ENCODE assay signal across 26 cellular contexts in the genomic region with DNA sequence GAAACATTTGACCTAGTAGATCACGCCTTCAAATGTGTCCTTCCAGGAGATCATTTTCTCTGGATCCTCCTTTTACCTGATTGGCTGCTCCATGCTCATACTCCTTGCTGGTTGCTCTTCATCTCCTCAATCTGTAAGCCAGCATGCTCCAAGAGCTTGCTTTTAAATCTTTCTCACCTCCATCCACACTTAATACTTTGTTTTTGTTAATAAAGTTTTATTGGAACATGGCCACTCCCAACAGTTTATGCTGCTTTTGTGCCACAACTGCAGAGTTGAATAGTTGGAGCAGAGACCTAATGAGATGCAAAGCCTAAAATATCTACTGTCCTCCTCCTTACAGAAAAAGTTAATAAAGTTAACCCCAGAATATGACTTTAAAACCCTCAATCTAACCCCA. TPM values are rescaled to one million over a fixed set of nuclear protein-coding genes. Genes with fewer than 3 reads are reported as not detected.
DNase-seq lines count a peak whose midpoint lies in the region; ATAC-seq, FAIRE-seq and TF ChIP-seq lines count a peak whose summit lies in the region.
"Had no signal": no experiment of that assay in that cellular context is flagged by ENCODE, and none has a peak within 500 bp of the region (broad histone marks: within the 10 kb centered on the region; RNA-seq: fewer than 3 reads in every experiment).

No MANE protein-coding gene starts in this region.

- DNase-seq in HepG2 (ENCODE audit: low spot score) (no peak), right lobe of liver (no peak), K562 (ENCODE audit: extremely low read depth in 1 of 4, low spot score in 3 of 4) (no peak), cerebellar cortex (ENCODE audit: low spot score) (no peak), activated gamma-delta T cell treated with Interleukin-2 at 50 U/mL for 16 hours (no peak)
- DNase-seq: AML-193; Caco-2; Calu3; CD4-positive, alpha-beta T cell; CD8-positive, alpha-beta T cell; DMS 273 treated with DMSO at 0.1 percent for 48 hours; DMS153; DMS53; DMS79; DND-41; EL; GDM1 had no signal

- intact Hi-C loops in HepG2 (cut with micrococcal nuclease; ENCODE audit: unreplicated experiment) (no loop called here), right lobe of liver (cut with DNase I) (no loop called here), K562 (cut with micrococcal nuclease) (no loop called here)

- H3K36me3 ChIP-seq in HepG2 (replicated peaks in 1 of 2; ENCODE audit: control insufficient read depth in 1 of 2, insufficient read depth in 2 of 2, low read length in 2 of 2): peaks cover 4 to 27% of the 10 kb centered on the region in 2 experiments; a peak in 3 of 5 replicates
- H3K36me3 ChIP-seq in right lobe of liver: no peaks in the 10 kb centered on the region
- no peaks in the 10 kb centered on the region for H3K36me3 ChIP-seq in K562 (ENCODE audit: control insufficient read depth, insufficient read depth, low read length)
- H3K36me3 ChIP-seq: BLaER1 treated with 17β-estradiol and CSF1 and Interleukin-3, amounts not matched to agents 10 nM and 100 nM had no signal

- H3K4me1 ChIP-seq in HepG2 (ENCODE audit: insufficient read depth, low read length) (peaks cover 14% of the 10 kb centered on the region), right lobe of liver (no peaks in the 10 kb centered on the region), K562 (replicated peaks in 1 of 2; ENCODE audit: control insufficient read depth in 2 of 2, insufficient read depth in 2 of 2, low read length in 2 of 2) (no peaks in the 10 kb centered on the region)
- H3K4me1 ChIP-seq: A549, Caco-2 had no signal

- H3K27me3 ChIP-seq in HepG2 (ENCODE audit: control insufficient read depth in 1 of 2, insufficient read depth in 2 of 2, low read length in 2 of 2) (no peaks in the 10 kb centered on the region), right lobe of liver (no peaks in the 10 kb centered on the region), K562 (ENCODE audit: control insufficient read depth in 2 of 2, insufficient read depth in 2 of 2, low read length in 2 of 2) (no peaks in the 10 kb centered on the region)
- H3K27me3 ChIP-seq: BLaER1 treated with 17β-estradiol and CSF1 and Interleukin-3, amounts not matched to agents 10 nM and 100 nM had no signal

- CTCF ChIA-PET in HepG2 (lab: Yijun Ruan, JAX; ENCODE audit: low intra/inter-chr PET ratio, low total read pairs): no interaction called here
- CTCF ChIA-PET in K562 (lab: Yijun Ruan, JAX; ENCODE audit: low intra/inter-chr PET ratio): no interaction called here

- no TSS peak for BruUV-seq in HepG2 (replicated peaks; lab: Mats Ljungman, UMichigan)
- no TSS peak for BruUV-seq in K562 (replicated peaks; lab: Mats Ljungman, UMichigan)

- no peak for TF ChIP-seq RAD21 in HepG2 (CRISPR knock-in tag; IDR thresholded peaks at IDR 0.05)
- no peak for TF ChIP-seq RAD21 in K562 (CRISPR knock-in tag; conservative IDR thresholded peaks at IDR 0.05 in 1 of 2, IDR thresholded peaks at IDR 0.05 in 1 of 2)

- ATAC-seq in HepG2: no peak
- no peak for ATAC-seq in right lobe of liver
- no peak for ATAC-seq in K562
- ATAC-seq: A549; CD8-positive, alpha-beta T cell had no signal

- H3K4me3 ChIP-seq in HepG2 (replicated peaks in 1 of 3; ENCODE audit: insufficient read depth in 1 of 3, low read depth in 2 of 3, low read length in 3 of 3) (no peak overlapping the region), right lobe of liver (no peak overlapping the region), K562 (no peak overlapping the region)
- H3K4me3 ChIP-seq: A549; BLaER1 treated with 17β-estradiol and CSF1 and Interleukin-3, amounts not matched to agents 10 nM and 100 nM had no signal

- H3K79me2 ChIP-seq in HepG2 (ENCODE audit: insufficient read depth, low read length): no peaks in the 10 kb centered on the region
- no peaks in the 10 kb centered on the region for H3K79me2 ChIP-seq in K562 (ENCODE audit: control insufficient read depth, insufficient read depth, low read length)

- no peak for TF ChIP-seq CTCF in HepG2 (CRISPR knock-in tag; IDR thresholded peaks at IDR 0.05)
- TF ChIP-seq CTCF in right lobe of liver (IDR thresholded peaks at IDR 0.05): no peak
- TF ChIP-seq CTCF in K562 (IDR thresholded peaks at IDR 0.05 in 2 of 3, conservative IDR thresholded peaks at IDR 0.05 in 1 of 3; ENCODE audit: insufficient read depth in 2 of 3, low read depth in 1 of 3, low read length in 3 of 3): no peak

- POLR2A ChIA-PET in HepG2 (lab: Yijun Ruan, JAX) (no interaction called here), K562 (lab: Yijun Ruan, JAX) (no interaction called here)

- H2AFZ ChIP-seq in HepG2 (ENCODE audit: low read length) (no peak overlapping the region), K562 (ENCODE audit: low read depth, low read length) (no peak overlapping the region)

- H4K20me1 ChIP-seq in HepG2 (ENCODE audit: insufficient read depth, low read length): no peaks in the 10 kb centered on the region
- no peaks in the 10 kb centered on the region for H4K20me1 ChIP-seq in K562 (replicated peaks; ENCODE audit: control insufficient read depth, insufficient read depth, low read length)
- H4K20me1 ChIP-seq: BLaER1 treated with 17β-estradiol and CSF1 and Interleukin-3, amounts not matched to agents 10 nM and 100 nM had no signal

- TF ChIP-seq POLR2A in HepG2 (IDR thresholded peaks at IDR 0.05; ENCODE audit: insufficient read depth in 1 of 2, low read depth in 2 of 2, low read length in 2 of 2) (no peak), right lobe of liver (IDR thresholded peaks at IDR 0.05) (no peak), K562 (conservative IDR thresholded peaks at IDR 0.05) (no peak)

- FAIRE-seq in HepG2 (lab: Jason Lieb, UNC): no peak
- no peak for FAIRE-seq in K562 (lab: Jason Lieb, UNC)
- FAIRE-seq: A549, GM12891, GM19239 had no signal

- no peaks in the 10 kb centered on the region for H3K9me1 ChIP-seq in K562 (ENCODE audit: control insufficient read depth, insufficient read depth, low read length)

- 100% methylated on average over 1 of the region's 1 CpG for whole genome bisulfite sequencing in HepG2 (ENCODE audit: low lambda C conversion rate)
- WGBS in right lobe of liver (ENCODE audit: insufficient coverage, low coverage, low lambda C conversion rate, missing lambda C conversion rate): 75% methylated on average over 1 of the region's 1 CpG
- WGBS in K562 (ENCODE audit: insufficient coverage, low coverage, missing lambda C conversion rate): 0% methylated on average over 1 of the region's 1 CpG

- H3K27ac ChIP-seq in HepG2 (ENCODE audit: extremely low read length, insufficient read depth, low read length): no peak overlapping the region
- H3K27ac ChIP-seq in right lobe of liver: no peak overlapping the region
- no peak overlapping the region for H3K27ac ChIP-seq in K562 (ENCODE audit: extremely low read depth, low read depth, low read length)
- H3K27ac ChIP-seq: 22Rv1; A549; BLaER1 treated with 17β-estradiol and CSF1 and Interleukin-3, amounts not matched to agents 10 nM and 100 nM; C4-2B had no signal

- in situ Hi-C loops in HepG2 (cut with HindIII; ENCODE audit: extremely low pct_ligation_motif_present, low pct_unique_long_range_greater_than_20kb) (no loop called here), K562 (cut with MboI) (no loop called here)

- H3K9ac ChIP-seq in HepG2 (ENCODE audit: insufficient read depth, low read depth, low read length) (no peak overlapping the region), K562 (ENCODE audit: insufficient read depth in 1 of 2, low read depth in 2 of 2, low read length in 2 of 2) (no peak overlapping the region)
- H3K9ac ChIP-seq: BLaER1 treated with 17β-estradiol and CSF1 and Interleukin-3, amounts not matched to agents 10 nM and 100 nM had no signal

- H3K9me3 ChIP-seq in HepG2 (ENCODE audit: low read length): no peaks in the 10 kb centered on the region
- H3K9me3 ChIP-seq in right lobe of liver: no peaks in the 10 kb centered on the region
- H3K9me3 ChIP-seq in K562 (replicated peaks; ENCODE audit: control insufficient read depth, insufficient read depth, low read depth, low read length): no peaks in the 10 kb centered on the region; the same call in 1 of the 2 replicates
- H3K9me3 ChIP-seq: A549; BLaER1 treated with 17β-estradiol and CSF1 and Interleukin-3, amounts not matched to agents 10 nM and 100 nM; Caco-2 had no signal

- TF ChIP-seq EP300 in HepG2 (IDR thresholded peaks at IDR 0.05; ENCODE audit: low read depth in 2 of 2, low read length in 2 of 2): no peak
- no peak for TF ChIP-seq EP300 in HepG2 (CRISPR knock-in tag; IDR thresholded peaks at IDR 0.05; ENCODE audit: borderline replicate concordance)
- TF ChIP-seq EP300 in K562 (IDR thresholded peaks at IDR 0.05; ENCODE audit: low read length): no peak

- H3K4me2 ChIP-seq in HepG2 (ENCODE audit: low read depth, low read length) (no peak overlapping the region), K562 (ENCODE audit: insufficient read depth, low read length) (no peak overlapping the region)
- H3K4me2 ChIP-seq: A549; BLaER1 treated with 17β-estradiol and CSF1 and Interleukin-3, amounts not matched to agents 10 nM and 100 nM had no signal

RNA-seq across cellular contexts. Expression of gene KLHL14, which starts 60.0 kb away (rescaled TPM):
- total RNA-seq in HepG2 (2016; rRNA removed; fragmentation: Illumina TruSeq; extraction: Trizol): 41.8 and 55.3 TPM in 2 replicates
- total RNA-seq in HepG2 (2016; cell fraction: cytosol; rRNA removed; fragmentation: Illumina TruSeq; extraction: Trizol; ENCODE audit: low read depth): 4.2 and 4.5 TPM in 2 replicates
- total RNA-seq in HepG2 (2016; cell fraction: insoluble cytoplasmic fraction; rRNA removed; fragmentation: Illumina TruSeq; extraction: Trizol): 41.6 and 49.3 TPM in 2 replicates
- 16.6 and 19.2 TPM in 2 replicates for total RNA-seq in HepG2 (2016; cell fraction: membrane; rRNA removed; fragmentation: Illumina TruSeq; extraction: Trizol)
- 59.9 and 65.4 TPM in 2 replicates for total RNA-seq in HepG2 (2016; cell fraction: nucleus; rRNA removed; fragmentation: Illumina TruSeq; extraction: Trizol)
- polyA plus RNA-seq in HepG2 (2011; rRNA removed): 14.5 and 16.0 TPM in 2 replicates
- polyA plus RNA-seq in HepG2 (2011; cell fraction: cytosol; rRNA removed): 8.1 and 12.2 TPM in 2 replicates
- 25.8 and 30.8 TPM in 2 replicates for polyA plus RNA-seq in HepG2 (2011; cell fraction: nucleus; rRNA removed)
- polyA plus RNA-seq in HepG2 (2012): 19.2 and 24.1 TPM in 2 replicates
- polyA plus RNA-seq in HepG2 (2016; cell fraction: cytosol; fragmentation: Illumina TruSeq; extraction: Trizol; ENCODE audit: low read depth): 1.3 and 1.6 TPM in 2 replicates
- polyA plus RNA-seq in HepG2 (2016; cell fraction: insoluble cytoplasmic fraction; fragmentation: Illumina TruSeq; extraction: Trizol; ENCODE audit: low read depth): 42.4 and 43.4 TPM in 2 replicates
- polyA plus RNA-seq in HepG2 (2016; cell fraction: membrane; fragmentation: Illumina TruSeq; extraction: Trizol; ENCODE audit: low read depth): 5.6 and 6.2 TPM in 2 replicates
- polyA plus RNA-seq in HepG2 (2016; cell fraction: nucleus; fragmentation: Illumina TruSeq; extraction: Trizol; ENCODE audit: insufficient read depth, low read depth): 60.0 and 63.2 TPM in 2 replicates
- 122 TPM in 1 of 2 replicates, not detected in the other for polyA minus RNA-seq in HepG2 (2011; rRNA and poly(A)+ RNA removed; ENCODE audit: low replicate concordance)
- polyA minus RNA-seq in HepG2 (2011; cell fraction: cytosol; rRNA and poly(A)+ RNA removed): 19.7 and 21.2 TPM in 2 replicates
- 72.0 and 78.8 TPM in 2 replicates for polyA minus RNA-seq in HepG2 (2011; cell fraction: nucleus; rRNA and poly(A)+ RNA removed)
- under 1 TPM in 2 of 6 experiments, not detected in 4; 0.09 to 0.24 TPM for total RNA-seq in right lobe of liver
- total RNA-seq in K562 (2011; cell fraction: chromatin; rRNA removed; ENCODE audit: low replicate concordance): not detected in 2 replicates
- not detected in 2 replicates for total RNA-seq in K562 (2011; cell fraction: nucleolus; rRNA removed)
- total RNA-seq in K562 (2011; cell fraction: nucleoplasm; rRNA removed): not detected in 2 replicates
- not detected in 2 replicates for total RNA-seq in K562 (2014; rRNA removed)
- not detected in 2 replicates for total RNA-seq in K562 (2014; rRNA removed; fragmentation: Illumina TruSeq; extraction: Trizol)
- not detected in 2 replicates for total RNA-seq in K562 (2015; rRNA removed; fragmentation: Illumina TruSeq; extraction: Trizol)
- not detected in 2 replicates for total RNA-seq in K562 (2021)
- polyA plus RNA-seq in K562 (2011; rRNA removed): not detected in 2 replicates
- polyA plus RNA-seq in K562 (2011; cell fraction: cytosol; rRNA removed): not detected in 2 replicates
- not detected in 2 replicates for polyA plus RNA-seq in K562 (2011; cell fraction: nucleus; rRNA removed)
- polyA plus RNA-seq in K562 (2012): not detected in 2 replicates
- not detected in 2 replicates for polyA plus RNA-seq in K562 (2014; fragmentation: Illumina TruSeq; extraction: Trizol)
- polyA plus RNA-seq in K562 (2014; fragmentation: Nextera tagmentation; extraction: Ambion mirVana): not detected
- polyA plus RNA-seq in K562 (2014; rRNA removed): not detected in 2 replicates
- polyA minus RNA-seq in K562 (2011; rRNA and poly(A)+ RNA removed): not detected in 2 replicates
- polyA minus RNA-seq in K562 (2011; cell fraction: cytosol; rRNA and poly(A)+ RNA removed): not detected in 2 replicates
- not detected in 2 replicates for polyA minus RNA-seq in K562 (2011; cell fraction: nucleus; rRNA and poly(A)+ RNA removed)
- total RNA-seq: A172; Caco-2; CD4-positive, alpha-beta T cell; G401 had no signal
- polyA plus RNA-seq: A549, BJ had no signal

Comparison
In these comparisons a context has a peak if more than half of its experiments do, and no peak if none do; other contexts are left out.
1. RNA of gene KLHL14, which starts 60.0 kb away (total RNA-seq): 4.2 to 65.4 TPM in HepG2; 0.09 to 0.24 TPM in right lobe of liver and not detected in K562; every median in the first group is over 4 times any median in the second.